17 cellular contexts compared by ENCODE assay signal in the genomic region with DNA sequence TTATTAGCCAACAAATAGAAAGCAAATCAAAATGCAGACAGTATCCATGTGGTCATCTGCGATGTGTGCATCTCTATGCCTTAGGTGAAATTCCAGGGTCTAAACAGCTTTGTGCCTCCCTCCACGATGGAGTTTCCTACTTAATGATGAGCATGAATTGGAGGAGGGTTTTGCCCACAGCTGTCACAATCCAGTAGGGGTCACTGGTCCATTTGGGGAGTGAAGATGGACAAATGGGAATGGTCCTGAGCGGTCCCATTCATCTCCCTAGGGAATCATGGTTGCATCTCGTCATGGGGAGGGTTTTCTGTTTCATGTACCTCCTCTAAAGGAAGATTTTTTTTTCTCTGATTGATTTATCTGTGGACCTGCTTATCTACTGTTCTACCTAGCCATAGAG.
DNase-seq lines count a peak whose midpoint lies in the region; ATAC-seq and TF ChIP-seq lines count a peak whose summit lies in the region.
"Had no signal": no experiment of that assay in that cellular context is flagged by ENCODE, and none has a peak within 500 bp of the region (broad histone marks: within the 10 kb centered on the region; RNA-seq: fewer than 3 reads in every experiment).

No MANE protein-coding gene starts in this region.

- H3K36me3 Mint-ChIP-seq in H9 (ENCODE audit: insufficient read depth in 1 of 3, low read depth in 3 of 3): no peaks in the 10 kb centered on the region
- no peaks in the 10 kb centered on the region for H3K36me3 Mint-ChIP-seq in activated T-cell treated with anti-CD3 and anti-CD28 coated beads, Interleukin-2, amount 50 U/mL, for 4 hours (ENCODE audit: insufficient read depth)

- no peak overlapping the region for H2AFZ ChIP-seq in H9 (ENCODE audit: low read length)

- H3K79me1 ChIP-seq in H9 (ENCODE audit: insufficient read depth, low read depth, low read length, poor library complexity, severe bottlenecking): no peaks in the 10 kb centered on the region

- H4K20me1 ChIP-seq in H9 (ENCODE audit: control insufficient read depth, insufficient read depth, insufficient read length): no peaks in the 10 kb centered on the region

- no peak overlapping the region for H3K9ac ChIP-seq in H9 (ENCODE audit: extremely low read depth, insufficient read length, low read length)

- H3T11ph ChIP-seq in H9 (ENCODE audit: low read length): no peak overlapping the region

- H4K8ac ChIP-seq in H9 (replicated peaks; ENCODE audit: insufficient read length, low read depth, low read length): no peak overlapping the region

- TF ChIP-seq CTCF in H9 (conservative IDR thresholded peaks at IDR 0.05): peak; percentile 45; the same call in 2 of the 3 replicates
- TF ChIP-seq CTCF in foreskin keratinocyte (conservative IDR thresholded peaks at IDR 0.05): peak; percentile 9

- no CpG with 5 or more reads among the region's 4 CpGs for WGBS in H9 (ENCODE audit: extremely low coverage, insufficient read length, low lambda C conversion rate)

- H2BK12ac ChIP-seq in H9 (ENCODE audit: insufficient read length, low read depth, low read length): no peak overlapping the region

- H3K79me2 ChIP-seq in H9 (ENCODE audit: insufficient read depth, low read length): peaks cover 10% of the 10 kb centered on the region; the same call in 1 of the 2 replicates

- intact Hi-C loops in sciatic nerve (cut with DNase I): no loop called here

- H3K23me2 ChIP-seq in H9 (ENCODE audit: insufficient read length, low read depth, low read length, poor library complexity, severe bottlenecking): no peaks in the 10 kb centered on the region

- no peak overlapping the region for H3K27ac ChIP-seq in H9 (ENCODE audit: insufficient read length, low read depth, low read length)
- H3K27ac ChIP-seq in foreskin keratinocyte: no peak overlapping the region
- H3K27ac ChIP-seq: SK-N-MC had no signal

- no peak overlapping the region for H3K56ac ChIP-seq in H9 (ENCODE audit: insufficient read length, low read depth, low read length)

- H3K27me3 ChIP-seq in H9 (ENCODE audit: insufficient read depth, low read length) (no peaks in the 10 kb centered on the region), foreskin keratinocyte (no peaks in the 10 kb centered on the region)

- H2AK5ac ChIP-seq in H9 (ENCODE audit: insufficient read length, low read length): no peak overlapping the region

- ATAC-seq in foreskin keratinocyte (no peak), sciatic nerve (peak; percentile 20)
- no peak for ATAC-seq in activated T-cell treated with anti-CD3 and anti-CD28 coated beads, Interleukin-2, amount 50 U/mL, for 4 hours
- ATAC-seq: K562 had no signal

- no peak for DNase-seq in H9
- peak; percentile 30 for DNase-seq in NCI-H69 (lab: John Stamatoyannopoulos, UW)
- DNase-seq in foreskin keratinocyte: no peak
- DNase-seq in sciatic nerve (ENCODE audit: low spot score): no peak
- DNase-seq in activated naive CD4-positive, alpha-beta T cell treated with anti-CD3 and anti-CD28 coated beads, Interleukin-2, amount 50 U/mL, for 16 hours: no peak
- DNase-seq in activated T-cell treated with anti-CD3 and anti-CD28 coated beads, Interleukin-2, amount 50 U/mL, for 4 hours: no peak
- DNase-seq in NCI-H2196 (lab: John Stamatoyannopoulos, UW; ENCODE audit: unreplicated experiment): no peak
- DNase-seq: DND-41, NCI-H1105, NCI-H187, NCI-H2107, NCI-H2227 treated with DMSO at 0.1 percent for 48 hours, NCI-H510A treated with DMSO at 0.1 percent for 48 hours, NCI-H82, SHP77 had no signal

- no peak overlapping the region for H3K23ac ChIP-seq in H9 (ENCODE audit: insufficient read length, low read depth, low read length)

- no peak overlapping the region for H3K4ac ChIP-seq in H9 (ENCODE audit: low read depth, low read length)

- H3K9me3 Mint-ChIP-seq in H9: no peaks in the 10 kb centered on the region
- peaks cover 2% of the 10 kb centered on the region for H3K9me3 Mint-ChIP-seq in activated T-cell treated with anti-CD3 and anti-CD28 coated beads, Interleukin-2, amount 50 U/mL, for 4 hours

- H2BK120ac ChIP-seq in H9 (ENCODE audit: low read depth, low read length, poor library complexity, severe bottlenecking): no peak overlapping the region

- H3K4me3 Mint-ChIP-seq in H9: no peak overlapping the region
- H3K4me3 Mint-ChIP-seq in activated T-cell treated with anti-CD3 and anti-CD28 coated beads, Interleukin-2, amount 50 U/mL, for 4 hours: no peak overlapping the region

- no peaks in the 10 kb centered on the region for H3K9me3 ChIP-seq in H9 (ENCODE audit: control insufficient read depth, low read depth, low read length)

- no peak overlapping the region for H4K91ac ChIP-seq in H9 (ENCODE audit: insufficient read length, low read depth, low read length)

- H3K18ac ChIP-seq in H9 (ENCODE audit: insufficient read length, low read depth, low read length): no peak overlapping the region

- no peak overlapping the region for H4K5ac ChIP-seq in H9 (ENCODE audit: insufficient read length, low read depth, low read length)

- no peak overlapping the region for H3K27ac Mint-ChIP-seq in H9

- H3K27me3 Mint-ChIP-seq in H9 (ENCODE audit: low read depth): no peaks in the 10 kb centered on the region
- no peaks in the 10 kb centered on the region for H3K27me3 Mint-ChIP-seq in activated T-cell treated with anti-CD3 and anti-CD28 coated beads, Interleukin-2, amount 50 U/mL, for 4 hours (ENCODE audit: low read depth)

- H3K4me1 ChIP-seq in H9 (ENCODE audit: insufficient read depth, low read length) (peaks cover 9% of the 10 kb centered on the region; the same call in 1 of the 2 replicates), foreskin keratinocyte (no peaks in the 10 kb centered on the region)

- no peak overlapping the region for H2BK20ac ChIP-seq in H9 (ENCODE audit: low read depth, low read length, poor library complexity, severe bottlenecking)

- H2BK15ac ChIP-seq in H9 (ENCODE audit: low read depth, low read length): no peak overlapping the region

- H3K14ac ChIP-seq in H9 (ENCODE audit: insufficient read depth, low read length): no peak overlapping the region

- peaks cover 49 to 51% of the 10 kb centered on the region in 2 experiments for H3K4me1 Mint-ChIP-seq in H9
- H3K4me1 Mint-ChIP-seq in activated T-cell treated with anti-CD3 and anti-CD28 coated beads, Interleukin-2, amount 50 U/mL, for 4 hours (ENCODE audit: low read depth): no peaks in the 10 kb centered on the region

- no peak overlapping the region for H2BK5ac ChIP-seq in H9 (ENCODE audit: insufficient read length, low read length)

- no peak overlapping the region for H3K4me2 ChIP-seq in H9 (ENCODE audit: insufficient read depth, insufficient read length, low read length)
